Comparison of ENCODE assay signal across 8 cellular contexts in genomic region chr1:162498442-162498785, GRCh38. TPM values are rescaled to one million over a fixed set of nuclear protein-coding genes. Genes with fewer than 3 reads are reported as not detected.
A peak's percentile ranks its signal among the peaks of the same experiment; 100 is the strongest.
DNase-seq lines count a peak whose midpoint lies in the region; ATAC-seq, FAIRE-seq and TF ChIP-seq lines count a peak whose summit lies in the region.

No MANE protein-coding gene starts in this region.

- CTCF ChIA-PET in endothelial cell of umbilical vein (lab: Charles Lee), result no interaction called here

- H3K27me3 ChIP-seq in endothelial cell of umbilical vein (ENCODE audit: control insufficient read depth in 2 of 2, insufficient read depth in 2 of 2, low read length in 2 of 2), result no peaks in the 10 kb centered on the region

- H3K4me1 ChIP-seq in endothelial cell of umbilical vein (ENCODE audit: control insufficient read depth, extremely low read depth, insufficient read depth, low read length), result peaks cover 14% of the 10 kb centered on the region

- peak overlapping the region; percentile 90 for H3K4me2 ChIP-seq in endothelial cell of umbilical vein (ENCODE audit: insufficient read depth, low read length)

- POLR2A ChIA-PET in endothelial cell of umbilical vein (lab: Charles Lee), result interaction anchor here (0.7 to 0.8 kb wide), 2 partner anchors 40 to 68 kb away, joined by 3 read pairs; no protein-coding TSS in a partner anchor

- TF ChIP-seq CTCF in endothelial cell of umbilical vein (IDR thresholded peaks at IDR 0.05; ENCODE audit: extremely low read depth in 1 of 2, insufficient read depth in 1 of 2, low read depth in 1 of 2, low read length in 2 of 2) (no peak), osteocyte (IDR thresholded peaks at IDR 0.05) (no peak)

- peak overlapping the region; percentile 47 to 96 (median 78) for H3K4me3 ChIP-seq in endothelial cell of umbilical vein (replicated peaks in 1 of 3; ENCODE audit: insufficient read depth in 1 of 3, low read depth in 1 of 3, low read length in 3 of 3)

- BruUV-seq in endothelial cell of umbilical vein (replicated peaks; lab: Mats Ljungman, UMichigan), result TSS peak; percentile 48

- H3K4me1 Mint-ChIP-seq in activated CD4-positive, alpha-beta T cell treated with anti-CD3 and anti-CD28 coated beads, Interleukin-2, amount 10 ng/mL, durations not matched to agents 24 days and 14 days, result peaks cover 28% of the 10 kb centered on the region
- peaks cover 28% of the 10 kb centered on the region for H3K4me1 Mint-ChIP-seq in osteocyte (ENCODE audit: unreplicated experiment)

- FAIRE-seq in endothelial cell of umbilical vein (lab: Jason Lieb, UNC), result no peak

- peak; percentile 12 for ATAC-seq in HG02884 (IDR thresholded peaks at IDR 0.05; ENCODE audit: unreplicated experiment)
- ATAC-seq in GM18870 (IDR thresholded peaks at IDR 0.05; ENCODE audit: unreplicated experiment), result no peak

- dilution Hi-C loops in endothelial cell of umbilical vein (cut with MboI; ENCODE audit: extremely low pct_ligation_motif_present, low sequenced_read_pairs), result no loop called here

- H3K9ac ChIP-seq in endothelial cell of umbilical vein (replicated peaks; ENCODE audit: extremely low read depth, insufficient read depth, low read length), result peak overlapping the region; percentile 85

- H4K20me1 ChIP-seq in endothelial cell of umbilical vein (replicated peaks; ENCODE audit: control insufficient read depth, extremely low read depth, insufficient read depth, low read length), result no peaks in the 10 kb centered on the region

- DNase-seq in activated CD4-positive, alpha-beta T cell treated with anti-CD3 and anti-CD28 coated beads, Interleukin-2, amount 10 ng/mL, durations not matched to agents 24 days and 14 days, result no peak
- DNase-seq in activated CD4-positive, alpha-beta T cell treated with anti-CD3 and anti-CD28 coated beads for 48 hours, result no peak
- DNase-seq in RPMI7951 (ENCODE audit: low read depth) (peak; percentile 2), endothelial cell of umbilical vein (ENCODE audit: low read depth, low spot score) (peak; percentile 59), osteocyte (ENCODE audit: extremely low spot score, unreplicated experiment) (no peak), HT-29 (ENCODE audit: low spot score) (no peak)

- no peaks in the 10 kb centered on the region for H3K9me3 ChIP-seq in endothelial cell of umbilical vein (replicated peaks; ENCODE audit: control insufficient read depth, insufficient read depth, low read length)

- peaks cover 46% of the 10 kb centered on the region for H3K79me2 ChIP-seq in endothelial cell of umbilical vein (ENCODE audit: control insufficient read depth, insufficient read depth, low read length)

- H3K9me3 Mint-ChIP-seq in activated CD4-positive, alpha-beta T cell treated with anti-CD3 and anti-CD28 coated beads, Interleukin-2, amount 10 ng/mL, durations not matched to agents 24 days and 14 days, result peaks cover 4% of the 10 kb centered on the region
- H3K9me3 Mint-ChIP-seq in osteocyte (ENCODE audit: unreplicated experiment), result no peaks in the 10 kb centered on the region

- H3K9me1 ChIP-seq in endothelial cell of umbilical vein (replicated peaks; ENCODE audit: control insufficient read depth, extremely low read depth, insufficient read depth, low read length), result no peaks in the 10 kb centered on the region

- intact Hi-C loops in activated CD4-positive, alpha-beta T cell treated with anti-CD3 and anti-CD28 coated beads, Interleukin-2, amount 10 ng/mL, durations not matched to agents 24 days and 14 days (cut with micrococcal nuclease), result loop anchor here (5.0 kb wide), 2 partner anchors 731 to 824 kb away; partner anchors contain the start of genes ATF6 and NUF2
- intact Hi-C loops in endothelial cell of umbilical vein (cut with micrococcal nuclease), result loop anchor here (5.0 kb wide), 1 partner anchor 441 kb away; no protein-coding TSS in a partner anchor

- peak overlapping the region; percentile 73 for H3K27ac ChIP-seq in endothelial cell of umbilical vein (ENCODE audit: insufficient read depth, low read depth, low read length)

- peak overlapping the region; percentile 88 for H2AFZ ChIP-seq in endothelial cell of umbilical vein (ENCODE audit: low read depth, low read length)

- TF ChIP-seq POLR2A in endothelial cell of umbilical vein (IDR thresholded peaks at IDR 0.05; ENCODE audit: low read depth, low read length), result no peak

- H3K27ac Mint-ChIP-seq in activated CD4-positive, alpha-beta T cell treated with anti-CD3 and anti-CD28 coated beads, Interleukin-2, amount 10 ng/mL, durations not matched to agents 24 days and 14 days, result peak overlapping the region; percentile 88
- peak overlapping the region; percentile 90 for H3K27ac Mint-ChIP-seq in osteocyte (ENCODE audit: unreplicated experiment)

- H3K27me3 Mint-ChIP-seq in activated CD4-positive, alpha-beta T cell treated with anti-CD3 and anti-CD28 coated beads, Interleukin-2, amount 10 ng/mL, durations not matched to agents 24 days and 14 days, result peaks cover 3% of the 10 kb centered on the region
- H3K27me3 Mint-ChIP-seq in osteocyte (ENCODE audit: unreplicated experiment), result peaks cover 6% of the 10 kb centered on the region

- peaks cover 25% of the 10 kb centered on the region for H3K36me3 Mint-ChIP-seq in activated CD4-positive, alpha-beta T cell treated with anti-CD3 and anti-CD28 coated beads, Interleukin-2, amount 10 ng/mL, durations not matched to agents 24 days and 14 days (ENCODE audit: low read depth)
- peaks cover 20% of the 10 kb centered on the region for H3K36me3 Mint-ChIP-seq in osteocyte (ENCODE audit: unreplicated experiment)

- peak overlapping the region; percentile 86 for H3K4me3 Mint-ChIP-seq in activated CD4-positive, alpha-beta T cell treated with anti-CD3 and anti-CD28 coated beads, Interleukin-2, amount 10 ng/mL, durations not matched to agents 24 days and 14 days
- H3K4me3 Mint-ChIP-seq in osteocyte (ENCODE audit: unreplicated experiment), result peak overlapping the region; percentile 87

- H3K36me3 ChIP-seq in endothelial cell of umbilical vein (ENCODE audit: control insufficient read depth in 2 of 2, extremely low read depth in 1 of 2, insufficient read depth in 2 of 2, low read length in 2 of 2), result peaks cover 4 to 15% of the 10 kb centered on the region in 2 experiments

TF ChIP-seq in endothelial cell of umbilical vein, 7 proteins besides CTCF, POLR2A, EP300 and RAD21:
- no peak for TF ChIP-seq POLR2AphosphoS5 (IDR thresholded peaks at IDR 0.05; ENCODE audit: insufficient read depth, low read depth, low read length)
- TF ChIP-seq GATA2 (IDR thresholded peaks at IDR 0.05; ENCODE audit: insufficient read depth, insufficient read length, low read depth, low read length), result no peak
- no peak for TF ChIP-seq JUN (IDR thresholded peaks at IDR 0.05; ENCODE audit: borderline replicate concordance, insufficient read depth, insufficient read length, low read depth)
- no peak for TF ChIP-seq EZH2 (IDR thresholded peaks at IDR 0.05; ENCODE audit: borderline replicate concordance, low read depth, low read length, severe bottlenecking)
- no peak for TF ChIP-seq MAX (IDR thresholded peaks at IDR 0.05; ENCODE audit: insufficient read depth, insufficient read length)

RNA-seq across cellular contexts. Expression of gene UHMK1, which starts 0.8 kb away (rescaled TPM):
- total RNA-seq in activated CD4-positive, alpha-beta T cell treated with anti-CD3 and anti-CD28 coated beads, Interleukin-2, amount 10 ng/mL, durations not matched to agents 24 days and 14 days, result 59.8 and 60.1 TPM in 2 replicates
- 60.0 and 61.0 TPM in 2 replicates for total RNA-seq in RPMI7951 (2014; rRNA removed; shearing (Covaris generic))
- 35.0 and 35.1 TPM in 2 replicates for total RNA-seq in endothelial cell of umbilical vein
- 6.8 and 9.2 TPM in 2 replicates for polyA plus RNA-seq in endothelial cell of umbilical vein
- 8.2 and 8.7 TPM in 2 replicates for polyA plus RNA-seq in endothelial cell of umbilical vein (2011; cell fraction: cytosol; rRNA removed)
- polyA plus RNA-seq in endothelial cell of umbilical vein (2011; cell fraction: nucleus; rRNA removed), result 11.3 and 16.4 TPM in 2 replicates
- 16.6 and 28.3 TPM in 2 replicates for polyA plus RNA-seq in endothelial cell of umbilical vein (2012)
- 36.3 and 39.8 TPM in 2 replicates for polyA minus RNA-seq in endothelial cell of umbilical vein
- polyA minus RNA-seq in endothelial cell of umbilical vein (2011; cell fraction: cytosol; rRNA and poly(A)+ RNA removed), result 49.1 TPM
- 18.8 and 31.0 TPM in 2 replicates for polyA minus RNA-seq in endothelial cell of umbilical vein (2011; cell fraction: nucleus; rRNA and poly(A)+ RNA removed)
- 29.3 and 30.9 TPM in 2 replicates for total RNA-seq in osteocyte
- total RNA-seq in HT-29 (2014; rRNA removed; shearing (Covaris generic)), result 24.0 and 28.1 TPM in 2 replicates

Comparison
In these comparisons a context has a peak if more than half of its experiments do, and no peak if none do; other contexts are left out.
1. DNase-seq: peak in RPMI7951 (single experiment) and endothelial cell of umbilical vein (single experiment); none in activated CD4-positive, alpha-beta T cell treated with anti-CD3 and anti-CD28 coated beads, Interleukin-2, amount 10 ng/mL, durations not matched to agents 24 days and 14 days (single experiment), activated CD4-positive, alpha-beta T cell treated with anti-CD3 and anti-CD28 coated beads for 48 hours (single experiment), osteocyte (single experiment) and HT-29 (single experiment).